ENCODE assay signal across 12 cellular contexts in the genomic region with DNA sequence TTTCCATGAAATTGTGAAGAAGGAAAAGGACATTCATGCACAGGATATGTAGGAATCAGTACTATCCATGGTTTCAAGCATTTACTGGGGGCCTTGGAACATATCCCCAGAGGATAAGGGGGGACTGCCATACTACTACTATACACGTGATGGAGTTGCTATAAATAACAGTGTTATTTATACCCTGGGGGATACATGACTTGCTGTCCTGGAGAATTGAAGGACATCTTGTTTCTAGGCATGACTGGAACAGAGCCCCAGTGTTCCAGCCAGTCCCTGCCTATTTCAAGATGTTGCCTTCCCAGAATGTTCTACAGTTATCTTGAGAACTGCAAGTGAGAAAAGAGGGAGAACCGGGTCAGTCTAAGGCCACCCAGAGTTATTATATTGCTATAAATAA.
"Had no signal": no experiment of that assay in that cellular context is flagged by ENCODE, and none has a peak within 500 bp of the region (broad histone marks: within the 10 kb centered on the region; RNA-seq: fewer than 3 reads in every experiment).

No MANE protein-coding gene starts in this region.

- H3K36me3 Mint-ChIP-seq: activated naive CD8-positive, alpha-beta T cell treated with anti-CD3 and anti-CD28 coated beads, Interleukin-2, amount 10 ng/mL, durations not matched to agents 7 days and 5 days; stimulated activated effector memory CD8-positive, alpha-beta T cell treated with anti-CD3 and anti-CD28 coated beads, Interleukin-12 subunit alpha, Interleukin-12 subunit beta, amount 100 ng/mL, for 72 hours; T-cell had no signal

- DNase-seq: activated CD4-positive, alpha-beta T cell treated with anti-CD3 and anti-CD28 coated beads, Interleukin-2, amount 10 ng/mL, durations not matched to agents 7 days and 5 days; activated naive CD8-positive, alpha-beta T cell treated with anti-CD3 and anti-CD28 coated beads, Interleukin-2, amount 10 ng/mL, durations not matched to agents 7 days and 5 days; hippocampal formation; mesendoderm; nucleus accumbens; stimulated activated CD4-positive, alpha-beta T cell treated with anti-CD3 and anti-CD28 coated beads, Interleukin-12 subunit alpha, Interleukin-12 subunit beta, amount 100 ng/mL, for 4 hours; T-cell; T-helper 9 cell had no signal

- ATAC-seq: sciatic nerve; stimulated activated effector memory CD8-positive, alpha-beta T cell treated with anti-CD3 and anti-CD28 coated beads, Interleukin-12 subunit alpha, Interleukin-12 subunit beta, amount 100 ng/mL, for 72 hours; T-cell had no signal

- H3K36me3 ChIP-seq: prostate gland had no signal

- H3K4me1 Mint-ChIP-seq: activated CD4-positive, alpha-beta T cell treated with anti-CD3 and anti-CD28 coated beads, Interleukin-2, amount 10 ng/mL, durations not matched to agents 7 days and 5 days; activated naive CD8-positive, alpha-beta T cell treated with anti-CD3 and anti-CD28 coated beads, Interleukin-2, amount 10 ng/mL, durations not matched to agents 7 days and 5 days; nephron; stimulated activated effector memory CD8-positive, alpha-beta T cell treated with anti-CD3 and anti-CD28 coated beads, Interleukin-12 subunit alpha, Interleukin-12 subunit beta, amount 100 ng/mL, for 72 hours; T-cell had no signal

- H3K4me3 ChIP-seq: prostate gland had no signal

- H3K27ac Mint-ChIP-seq: activated CD4-positive, alpha-beta T cell treated with anti-CD3 and anti-CD28 coated beads, Interleukin-2, amount 10 ng/mL, durations not matched to agents 7 days and 5 days; activated naive CD8-positive, alpha-beta T cell treated with anti-CD3 and anti-CD28 coated beads, Interleukin-2, amount 10 ng/mL, durations not matched to agents 7 days and 5 days; nephron; stimulated activated effector memory CD8-positive, alpha-beta T cell treated with anti-CD3 and anti-CD28 coated beads, Interleukin-12 subunit alpha, Interleukin-12 subunit beta, amount 100 ng/mL, for 72 hours; T-cell had no signal

- H3K9me3 Mint-ChIP-seq: activated CD4-positive, alpha-beta T cell treated with anti-CD3 and anti-CD28 coated beads, Interleukin-2, amount 10 ng/mL, durations not matched to agents 7 days and 5 days; activated naive CD8-positive, alpha-beta T cell treated with anti-CD3 and anti-CD28 coated beads, Interleukin-2, amount 10 ng/mL, durations not matched to agents 7 days and 5 days; stimulated activated effector memory CD8-positive, alpha-beta T cell treated with anti-CD3 and anti-CD28 coated beads, Interleukin-12 subunit alpha, Interleukin-12 subunit beta, amount 100 ng/mL, for 72 hours; T-cell had no signal

- H3K9me3 ChIP-seq: prostate gland had no signal

- H3K27me3 Mint-ChIP-seq: activated CD4-positive, alpha-beta T cell treated with anti-CD3 and anti-CD28 coated beads, Interleukin-2, amount 10 ng/mL, durations not matched to agents 7 days and 5 days had no signal

- H3K4me3 Mint-ChIP-seq: activated CD4-positive, alpha-beta T cell treated with anti-CD3 and anti-CD28 coated beads, Interleukin-2, amount 10 ng/mL, durations not matched to agents 7 days and 5 days; activated naive CD8-positive, alpha-beta T cell treated with anti-CD3 and anti-CD28 coated beads, Interleukin-2, amount 10 ng/mL, durations not matched to agents 7 days and 5 days; nephron; stimulated activated effector memory CD8-positive, alpha-beta T cell treated with anti-CD3 and anti-CD28 coated beads, Interleukin-12 subunit alpha, Interleukin-12 subunit beta, amount 100 ng/mL, for 72 hours; T-cell had no signal

- H3K4me1 ChIP-seq: prostate gland had no signal

- H3K27ac ChIP-seq: prostate gland had no signal
